In genomic region chr3:48476426-48477053, GRCh38 we compare ENCODE assay signal across 17 cellular contexts. TPM values are rescaled to one million over a fixed set of nuclear protein-coding genes. Genes with fewer than 3 reads are reported as not detected.
A peak's percentile ranks its signal among the peaks of the same experiment; 100 is the strongest.
DNase-seq lines count a peak whose midpoint lies in the region; ATAC-seq and TF ChIP-seq lines count a peak whose summit lies in the region.
"Had no signal": no experiment of that assay in that cellular context is flagged by ENCODE, and none has a peak within 500 bp of the region (broad histone marks: within the 10 kb centered on the region; RNA-seq: fewer than 3 reads in every experiment).

No MANE protein-coding gene starts in this region.

- POLR2A ChIA-PET in CD8-positive, alpha-beta T cell (lab: Charles Lee): interaction anchor here (0.9 kb wide), 1 partner anchor 10 kb away, joined by 3 read pairs; a partner anchor contains a TSS
- POLR2A ChIA-PET in T-cell (lab: Charles Lee): interaction anchor here (0.5 to 0.6 kb wide), 2 partner anchors 41 to 231 kb away, joined by 3 to 4 read pairs; no protein-coding TSS in a partner anchor

- H3K36me3 ChIP-seq in BLaER1 treated with 17β-estradiol and CSF1 and Interleukin-3, amounts not matched to agents 10 nM and 100 nM: peaks cover 0 to 26% (median 0%) of the 10 kb centered on the region in 11 experiments; a peak in 9 of 22 replicates
- H3K36me3 ChIP-seq in CD8-positive, alpha-beta T cell (ENCODE audit: insufficient read depth, low read length): no peaks in the 10 kb centered on the region

- no peaks in the 10 kb centered on the region for H3K9me3 Mint-ChIP-seq in CD8-positive, alpha-beta T cell
- no peaks in the 10 kb centered on the region for H3K9me3 Mint-ChIP-seq in T-cell
- no peaks in the 10 kb centered on the region for H3K9me3 Mint-ChIP-seq in memory B cell
- H3K9me3 Mint-ChIP-seq: nephron progenitor cell had no signal

- peaks cover 66 to 91% (median 79%) of the 10 kb centered on the region in 10 experiments for H3K4me1 ChIP-seq in BLaER1 treated with 17β-estradiol and CSF1 and Interleukin-3, amounts not matched to agents 10 nM and 100 nM
- peaks cover 40% of the 10 kb centered on the region for H3K4me1 ChIP-seq in CD8-positive, alpha-beta T cell (ENCODE audit: insufficient read depth, low read length)

- no peaks in the 10 kb centered on the region for H3K27me3 ChIP-seq in BLaER1 treated with 17β-estradiol and CSF1 and Interleukin-3, amounts not matched to agents 10 nM and 100 nM
- H3K27me3 ChIP-seq in CD8-positive, alpha-beta T cell (ENCODE audit: insufficient read depth, low read length): no peaks in the 10 kb centered on the region
- H3K27me3 ChIP-seq: heart left ventricle, testis had no signal

- intact Hi-C loops in CD8-positive, alpha-beta T cell (cut with DNase I, micrococcal nuclease): loop anchor here in 1 of 2 experiments (10.0 kb wide), 1 partner anchor 178 kb away; no protein-coding TSS in a partner anchor

- in situ Hi-C loops in GM13977 (cut with MboI; ENCODE audit: low pct_unique_long_range_greater_than_20kb, low sequenced_read_pairs, unreplicated experiment): no loop called here

- no peaks in the 10 kb centered on the region for H3K27me3 Mint-ChIP-seq in CD8-positive, alpha-beta T cell (ENCODE audit: low read depth)
- H3K27me3 Mint-ChIP-seq in T-cell: no peaks in the 10 kb centered on the region
- no peaks in the 10 kb centered on the region for H3K27me3 Mint-ChIP-seq in memory B cell

- H3K4me3 Mint-ChIP-seq in CD8-positive, alpha-beta T cell: no peak overlapping the region
- H3K4me3 Mint-ChIP-seq in T-cell (no peak overlapping the region), memory B cell (no peak overlapping the region)
- H3K4me3 Mint-ChIP-seq: nephron progenitor cell had no signal

- TF ChIP-seq CTCF in CD8-positive, alpha-beta T cell (IDR thresholded peaks at IDR 0.05): no peak
- TF ChIP-seq CTCF in GM13977 (IDR thresholded peaks at IDR 0.05; ENCODE audit: extremely low read depth, insufficient read depth, missing control alignments): no peak

- ATAC-seq in CD8-positive, alpha-beta T cell: no peak
- no peak for ATAC-seq in T-cell (replicated peaks in 1 of 4)
- ATAC-seq in memory B cell (ENCODE audit: low read depth): no peak
- ATAC-seq: heart left ventricle had no signal

- H3K4me1 Mint-ChIP-seq in CD8-positive, alpha-beta T cell (ENCODE audit: low read depth): peaks cover 47% of the 10 kb centered on the region
- H3K4me1 Mint-ChIP-seq in T-cell (peaks cover 58 to 68% (median 62%) of the 10 kb centered on the region in 3 donors), memory B cell (peaks cover 29% of the 10 kb centered on the region)

- H3K9ac ChIP-seq in BLaER1 treated with 17β-estradiol and CSF1 and Interleukin-3, amounts not matched to agents 10 nM and 100 nM: peak overlapping the region in 8 of 11 experiments; percentile 20 to 76 (median 74); a peak in 13 of 22 replicates

- H4K20me1 ChIP-seq in BLaER1 treated with 17β-estradiol and CSF1 and Interleukin-3, amounts not matched to agents 10 nM and 100 nM: peaks cover 0 to 12% (median 0%) of the 10 kb centered on the region in 11 experiments; a peak in 1 of 22 replicates

- H3K27ac Mint-ChIP-seq in CD8-positive, alpha-beta T cell: peak overlapping the region; percentile 41
- peak overlapping the region; percentile 98 for H3K27ac Mint-ChIP-seq in T-cell
- peak overlapping the region; percentile 35 for H3K27ac Mint-ChIP-seq in memory B cell

- CTCF ChIA-PET in CD8-positive, alpha-beta T cell (lab: Charles Lee): interaction anchor here (0.7 to 7.6 kb wide), 5 partner anchors 30 to 72 kb away, joined by 3 to 56 read pairs (median 7); no protein-coding TSS in a partner anchor
- CTCF ChIA-PET in T-cell (lab: Charles Lee): interaction anchor here in 1 of 2 donors (0.6 to 3.6 kb wide), 3 partner anchors 16 to 802 kb away, joined by 3 to 12 read pairs (median 5); no protein-coding TSS in a partner anchor

- DNase-seq in CD8-positive, alpha-beta T cell: no peak
- DNase-seq in T-cell (no peak), memory B cell (ENCODE audit: low spot score in 2 of 2) (no peak), germinal center (ENCODE audit: low spot score) (no peak), GM13977 (ENCODE audit: low spot score) (no peak), NCI-H1105 treated with DMSO at 0.1 percent for 48 hours (lab: John Stamatoyannopoulos, UW) (no peak)
- DNase-seq: activated gamma-delta T cell; DMS 273 treated with DMSO at 0.1 percent for 48 hours; heart left ventricle; NCI-H1436 treated with DMSO at 0.1 percent for 48 hours; NCI-H2227 treated with DMSO at 0.1 percent for 48 hours; nephron progenitor cell; stimulated activated CD8-positive, alpha-beta memory T cell treated with anti-CD3 and anti-CD28 coated beads, Interleukin-4, amount 100 ng/mL, for 48 hours; SW 1271; testis had no signal

- H3K36me3 Mint-ChIP-seq in CD8-positive, alpha-beta T cell: peaks cover 6% of the 10 kb centered on the region
- H3K36me3 Mint-ChIP-seq in T-cell (peaks cover 6% of the 10 kb centered on the region), memory B cell (no peaks in the 10 kb centered on the region)

- peak overlapping the region; percentile 59 to 93 (median 87) for H3K4me2 ChIP-seq in BLaER1 treated with 17β-estradiol and CSF1 and Interleukin-3, amounts not matched to agents 10 nM and 100 nM
- H3K4me2 ChIP-seq: smooth muscle cell had no signal

- no peaks in the 10 kb centered on the region for H3K9me3 ChIP-seq in BLaER1 treated with 17β-estradiol and CSF1 and Interleukin-3, amounts not matched to agents 10 nM and 100 nM (replicated peaks in 1 of 11)
- no peaks in the 10 kb centered on the region for H3K9me3 ChIP-seq in CD8-positive, alpha-beta T cell (ENCODE audit: low read length)
- H3K9me3 ChIP-seq: heart left ventricle, testis had no signal

- H3K4me3 ChIP-seq in BLaER1 treated with 17β-estradiol and CSF1 and Interleukin-3, amounts not matched to agents 10 nM and 100 nM: peak overlapping the region in 1 of 10 experiments; percentile 45; a peak in 1 of 20 replicates
- H3K4me3 ChIP-seq in CD8-positive, alpha-beta T cell (ENCODE audit: low read depth, low read length): no peak overlapping the region
- H3K4me3 ChIP-seq: heart left ventricle, smooth muscle cell, testis had no signal

- H3K27ac ChIP-seq in BLaER1 treated with 17β-estradiol and CSF1 and Interleukin-3, amounts not matched to agents 10 nM and 100 nM: peak overlapping the region in 8 of 11 experiments; percentile 45 to 90 (median 84); a peak in 15 of 22 replicates
- no peak overlapping the region for H3K27ac ChIP-seq in CD8-positive, alpha-beta T cell (ENCODE audit: low read depth, low read length)
- H3K27ac ChIP-seq: testis had no signal

RNA-seq across cellular contexts. Expression of gene SHISA5, which starts 27.4 kb away (rescaled TPM):
- total RNA-seq in CD8-positive, alpha-beta T cell: 10 to 100 TPM; 84.3 to 86.0 TPM
- total RNA-seq in T-cell: 100 to 1,000 TPM; 156 to 258 (median 217) TPM

RNA-seq across cellular contexts. Expression of gene ATRIP, which starts 30.0 kb away (rescaled TPM):
- 1 to 10 TPM; 7.4 to 8.7 TPM for total RNA-seq in CD8-positive, alpha-beta T cell
- total RNA-seq in T-cell: 10 to 100 TPM in 3 of 5 donors, 1 to 10 TPM in 2; 7.8 to 14.9 (median 12.8) TPM

RNA-seq across cellular contexts. Expression of gene TMA7, which starts 36.5 kb away (rescaled TPM):
- 100 to 1,000 TPM; 279 to 297 TPM for total RNA-seq in CD8-positive, alpha-beta T cell
- 100 to 1,000 TPM; 216 to 245 (median 229) TPM for total RNA-seq in T-cell

RNA-seq across cellular contexts. Expression of gene CCDC51, which starts 36.6 kb away (rescaled TPM):
- total RNA-seq in CD8-positive, alpha-beta T cell: 1 to 10 TPM; 2.9 to 4.7 TPM
- 1 to 10 TPM; 5.0 to 7.9 (median 6.4) TPM for total RNA-seq in T-cell

RNA-seq across cellular contexts. Expression of gene PLXNB1, which starts 46.7 kb away (rescaled TPM):
- total RNA-seq in CD8-positive, alpha-beta T cell: 1 to 10 TPM; 1.4 to 2.7 TPM
- 1 to 10 TPM; 2.5 to 6.9 (median 5.9) TPM for total RNA-seq in T-cell

Comparison
In these comparisons a context has a peak if more than half of its experiments do, and no peak if none do; other contexts are left out.
1. H3K27ac Mint-ChIP-seq: peak in every context shown above with its lines; median percentile 98 in T-cell; 41 in CD8-positive, alpha-beta T cell; 35 in memory B cell.